Comparison of ENCODE assay signal across 13 cellular contexts in genomic region chr3:139354661-139355060, GRCh38.
"Had no signal": no experiment of that assay in that cellular context is flagged by ENCODE, and none has a peak within 500 bp of the region (broad histone marks: within the 10 kb centered on the region; RNA-seq: fewer than 3 reads in every experiment).

No MANE protein-coding gene starts in this region.

- H3K27me3 ChIP-seq: heart left ventricle, ovary, SJCRH30, testis, upper lobe of left lung had no signal

- H3K4me3 ChIP-seq: heart left ventricle, ovary, SJCRH30, testis, upper lobe of left lung had no signal

- H3K36me3 ChIP-seq: ovary had no signal

- H3K9me3 ChIP-seq: heart left ventricle, ovary, SJCRH30, testis, upper lobe of left lung had no signal

- H3K4me1 ChIP-seq: SJCRH30, testis, upper lobe of left lung had no signal

- DNase-seq: activated CD4-positive, alpha-beta T cell treated with anti-CD3 and anti-CD28 coated beads for 48 hours; activated naive CD4-positive, alpha-beta T cell treated with anti-CD3 and anti-CD28 coated beads for 36 hours; cerebellar nuclear complex; heart left ventricle; left colon; ovary; stimulated activated CD4-positive, alpha-beta T cell treated with anti-CD3 and anti-CD28 coated beads, Interleukin-4, amount 100 ng/mL, for 1 hour; stimulated activated naive CD4-positive, alpha-beta T cell; T-helper 17 cell; upper lobe of left lung had no signal

- H3K27ac ChIP-seq: heart left ventricle, ovary, SJCRH30, testis, upper lobe of left lung had no signal

- ATAC-seq: activated T-helper 17 cell treated with anti-CD3 and anti-CD28 coated beads, Interleukin-2, amount 50 U/mL, for 72 hours; T-helper 17 cell had no signal
